In the genomic region with DNA sequence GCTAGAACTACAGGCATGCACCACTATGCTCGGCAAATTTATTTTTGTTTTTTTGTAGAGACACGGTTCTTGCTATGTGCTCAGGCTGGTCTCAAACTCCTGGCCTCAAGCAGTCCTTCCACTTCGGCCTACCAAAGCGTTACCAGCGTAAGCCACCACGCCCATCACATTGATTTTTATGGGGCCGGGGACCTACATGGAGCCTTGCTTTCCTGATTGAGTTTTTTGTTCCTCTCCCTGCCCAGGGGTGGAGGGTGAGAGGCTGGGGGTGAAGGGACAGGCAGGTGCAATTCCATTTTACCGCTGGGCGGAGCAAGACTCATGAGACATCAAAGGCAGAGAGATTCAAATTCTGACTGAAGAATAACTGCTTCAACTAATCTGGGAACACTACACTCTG, we compare ENCODE assay signal across 2 cellular contexts.
TF ChIP-seq lines count a peak whose summit lies in the region.

No MANE protein-coding gene starts in this region.

TF ChIP-seq in A549, 52 proteins besides CTCF, POLR2A, EP300 and RAD21:
- no peak for TF ChIP-seq ESRRA (IDR thresholded peaks at IDR 0.05; ENCODE audit: borderline replicate concordance, low read length)
- no peak for TF ChIP-seq CBX2 (IDR thresholded peaks at IDR 0.05; ENCODE audit: borderline replicate concordance, low read depth)
- TF ChIP-seq KDM1A (IDR thresholded peaks at IDR 0.05; ENCODE audit: low read depth): no peak
- no peak for TF ChIP-seq MAFK (IDR thresholded peaks at IDR 0.05; ENCODE audit: partially characterized antibody)
- no peak for TF ChIP-seq SREBF2 (IDR thresholded peaks at IDR 0.05)
- no peak for TF ChIP-seq RCOR1 (IDR thresholded peaks at IDR 0.05; ENCODE audit: low read depth, low read length)
- TF ChIP-seq, protein P1, sequence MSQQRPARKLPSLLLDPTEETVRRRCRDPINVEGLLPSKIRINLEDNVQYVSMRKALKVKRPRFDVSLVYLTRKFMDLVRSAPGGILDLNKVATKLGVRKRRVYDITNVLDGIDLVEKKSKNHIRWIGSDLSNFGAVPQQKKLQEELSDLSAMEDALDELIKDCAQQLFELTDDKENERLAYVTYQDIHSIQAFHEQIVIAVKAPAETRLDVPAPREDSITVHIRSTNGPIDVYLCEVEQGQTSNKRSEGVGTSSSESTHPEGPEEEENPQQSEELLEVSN (IDR thresholded peaks at IDR 0.05; ENCODE audit: borderline replicate concordance, low read depth): no peak
- TF ChIP-seq, protein P2, sequence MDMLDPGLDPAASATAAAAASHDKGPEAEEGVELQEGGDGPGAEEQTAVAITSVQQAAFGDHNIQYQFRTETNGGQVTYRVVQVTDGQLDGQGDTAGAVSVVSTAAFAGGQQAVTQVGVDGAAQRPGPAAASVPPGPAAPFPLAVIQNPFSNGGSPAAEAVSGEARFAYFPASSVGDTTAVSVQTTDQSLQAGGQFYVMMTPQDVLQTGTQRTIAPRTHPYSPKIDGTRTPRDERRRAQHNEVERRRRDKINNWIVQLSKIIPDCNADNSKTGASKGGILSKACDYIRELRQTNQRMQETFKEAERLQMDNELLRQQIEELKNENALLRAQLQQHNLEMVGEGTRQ (IDR thresholded peaks at IDR 0.05): no peak
- no peak for TF ChIP-seq RARB (CRISPR knock-in tag; IDR thresholded peaks at IDR 0.05)
- TF ChIP-seq, protein P3, sequence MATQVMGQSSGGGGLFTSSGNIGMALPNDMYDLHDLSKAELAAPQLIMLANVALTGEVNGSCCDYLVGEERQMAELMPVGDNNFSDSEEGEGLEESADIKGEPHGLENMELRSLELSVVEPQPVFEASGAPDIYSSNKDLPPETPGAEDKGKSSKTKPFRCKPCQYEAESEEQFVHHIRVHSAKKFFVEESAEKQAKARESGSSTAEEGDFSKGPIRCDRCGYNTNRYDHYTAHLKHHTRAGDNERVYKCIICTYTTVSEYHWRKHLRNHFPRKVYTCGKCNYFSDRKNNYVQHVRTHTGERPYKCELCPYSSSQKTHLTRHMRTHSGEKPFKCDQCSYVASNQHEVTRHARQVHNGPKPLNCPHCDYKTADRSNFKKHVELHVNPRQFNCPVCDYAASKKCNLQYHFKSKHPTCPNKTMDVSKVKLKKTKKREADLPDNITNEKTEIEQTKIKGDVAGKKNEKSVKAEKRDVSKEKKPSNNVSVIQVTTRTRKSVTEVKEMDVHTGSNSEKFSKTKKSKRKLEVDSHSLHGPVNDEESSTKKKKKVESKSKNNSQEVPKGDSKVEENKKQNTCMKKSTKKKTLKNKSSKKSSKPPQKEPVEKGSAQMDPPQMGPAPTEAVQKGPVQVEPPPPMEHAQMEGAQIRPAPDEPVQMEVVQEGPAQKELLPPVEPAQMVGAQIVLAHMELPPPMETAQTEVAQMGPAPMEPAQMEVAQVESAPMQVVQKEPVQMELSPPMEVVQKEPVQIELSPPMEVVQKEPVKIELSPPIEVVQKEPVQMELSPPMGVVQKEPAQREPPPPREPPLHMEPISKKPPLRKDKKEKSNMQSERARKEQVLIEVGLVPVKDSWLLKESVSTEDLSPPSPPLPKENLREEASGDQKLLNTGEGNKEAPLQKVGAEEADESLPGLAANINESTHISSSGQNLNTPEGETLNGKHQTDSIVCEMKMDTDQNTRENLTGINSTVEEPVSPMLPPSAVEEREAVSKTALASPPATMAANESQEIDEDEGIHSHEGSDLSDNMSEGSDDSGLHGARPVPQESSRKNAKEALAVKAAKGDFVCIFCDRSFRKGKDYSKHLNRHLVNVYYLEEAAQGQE (IDR thresholded peaks at IDR 0.05): no peak
- no peak for TF ChIP-seq ZFP36 (IDR thresholded peaks at IDR 0.05; ENCODE audit: borderline replicate concordance, partially characterized antibody)
- TF ChIP-seq MAZ (IDR thresholded peaks at IDR 0.05; ENCODE audit: borderline replicate concordance, low read depth, low read length): no peak
- no peak for TF ChIP-seq EHMT2 (IDR thresholded peaks at IDR 0.05; ENCODE audit: low read depth)
- TF ChIP-seq FOXS1 (CRISPR knock-in tag; IDR thresholded peaks at IDR 0.05): no peak
- TF ChIP-seq JUNB (IDR thresholded peaks at IDR 0.05): no peak
- no peak for TF ChIP-seq NFE2L2 (conservative IDR thresholded peaks at IDR 0.05; ENCODE audit: low read length)

TF ChIP-seq in GM23338, 12 proteins besides CTCF, POLR2A, EP300 and RAD21:
- TF ChIP-seq, protein P4, sequence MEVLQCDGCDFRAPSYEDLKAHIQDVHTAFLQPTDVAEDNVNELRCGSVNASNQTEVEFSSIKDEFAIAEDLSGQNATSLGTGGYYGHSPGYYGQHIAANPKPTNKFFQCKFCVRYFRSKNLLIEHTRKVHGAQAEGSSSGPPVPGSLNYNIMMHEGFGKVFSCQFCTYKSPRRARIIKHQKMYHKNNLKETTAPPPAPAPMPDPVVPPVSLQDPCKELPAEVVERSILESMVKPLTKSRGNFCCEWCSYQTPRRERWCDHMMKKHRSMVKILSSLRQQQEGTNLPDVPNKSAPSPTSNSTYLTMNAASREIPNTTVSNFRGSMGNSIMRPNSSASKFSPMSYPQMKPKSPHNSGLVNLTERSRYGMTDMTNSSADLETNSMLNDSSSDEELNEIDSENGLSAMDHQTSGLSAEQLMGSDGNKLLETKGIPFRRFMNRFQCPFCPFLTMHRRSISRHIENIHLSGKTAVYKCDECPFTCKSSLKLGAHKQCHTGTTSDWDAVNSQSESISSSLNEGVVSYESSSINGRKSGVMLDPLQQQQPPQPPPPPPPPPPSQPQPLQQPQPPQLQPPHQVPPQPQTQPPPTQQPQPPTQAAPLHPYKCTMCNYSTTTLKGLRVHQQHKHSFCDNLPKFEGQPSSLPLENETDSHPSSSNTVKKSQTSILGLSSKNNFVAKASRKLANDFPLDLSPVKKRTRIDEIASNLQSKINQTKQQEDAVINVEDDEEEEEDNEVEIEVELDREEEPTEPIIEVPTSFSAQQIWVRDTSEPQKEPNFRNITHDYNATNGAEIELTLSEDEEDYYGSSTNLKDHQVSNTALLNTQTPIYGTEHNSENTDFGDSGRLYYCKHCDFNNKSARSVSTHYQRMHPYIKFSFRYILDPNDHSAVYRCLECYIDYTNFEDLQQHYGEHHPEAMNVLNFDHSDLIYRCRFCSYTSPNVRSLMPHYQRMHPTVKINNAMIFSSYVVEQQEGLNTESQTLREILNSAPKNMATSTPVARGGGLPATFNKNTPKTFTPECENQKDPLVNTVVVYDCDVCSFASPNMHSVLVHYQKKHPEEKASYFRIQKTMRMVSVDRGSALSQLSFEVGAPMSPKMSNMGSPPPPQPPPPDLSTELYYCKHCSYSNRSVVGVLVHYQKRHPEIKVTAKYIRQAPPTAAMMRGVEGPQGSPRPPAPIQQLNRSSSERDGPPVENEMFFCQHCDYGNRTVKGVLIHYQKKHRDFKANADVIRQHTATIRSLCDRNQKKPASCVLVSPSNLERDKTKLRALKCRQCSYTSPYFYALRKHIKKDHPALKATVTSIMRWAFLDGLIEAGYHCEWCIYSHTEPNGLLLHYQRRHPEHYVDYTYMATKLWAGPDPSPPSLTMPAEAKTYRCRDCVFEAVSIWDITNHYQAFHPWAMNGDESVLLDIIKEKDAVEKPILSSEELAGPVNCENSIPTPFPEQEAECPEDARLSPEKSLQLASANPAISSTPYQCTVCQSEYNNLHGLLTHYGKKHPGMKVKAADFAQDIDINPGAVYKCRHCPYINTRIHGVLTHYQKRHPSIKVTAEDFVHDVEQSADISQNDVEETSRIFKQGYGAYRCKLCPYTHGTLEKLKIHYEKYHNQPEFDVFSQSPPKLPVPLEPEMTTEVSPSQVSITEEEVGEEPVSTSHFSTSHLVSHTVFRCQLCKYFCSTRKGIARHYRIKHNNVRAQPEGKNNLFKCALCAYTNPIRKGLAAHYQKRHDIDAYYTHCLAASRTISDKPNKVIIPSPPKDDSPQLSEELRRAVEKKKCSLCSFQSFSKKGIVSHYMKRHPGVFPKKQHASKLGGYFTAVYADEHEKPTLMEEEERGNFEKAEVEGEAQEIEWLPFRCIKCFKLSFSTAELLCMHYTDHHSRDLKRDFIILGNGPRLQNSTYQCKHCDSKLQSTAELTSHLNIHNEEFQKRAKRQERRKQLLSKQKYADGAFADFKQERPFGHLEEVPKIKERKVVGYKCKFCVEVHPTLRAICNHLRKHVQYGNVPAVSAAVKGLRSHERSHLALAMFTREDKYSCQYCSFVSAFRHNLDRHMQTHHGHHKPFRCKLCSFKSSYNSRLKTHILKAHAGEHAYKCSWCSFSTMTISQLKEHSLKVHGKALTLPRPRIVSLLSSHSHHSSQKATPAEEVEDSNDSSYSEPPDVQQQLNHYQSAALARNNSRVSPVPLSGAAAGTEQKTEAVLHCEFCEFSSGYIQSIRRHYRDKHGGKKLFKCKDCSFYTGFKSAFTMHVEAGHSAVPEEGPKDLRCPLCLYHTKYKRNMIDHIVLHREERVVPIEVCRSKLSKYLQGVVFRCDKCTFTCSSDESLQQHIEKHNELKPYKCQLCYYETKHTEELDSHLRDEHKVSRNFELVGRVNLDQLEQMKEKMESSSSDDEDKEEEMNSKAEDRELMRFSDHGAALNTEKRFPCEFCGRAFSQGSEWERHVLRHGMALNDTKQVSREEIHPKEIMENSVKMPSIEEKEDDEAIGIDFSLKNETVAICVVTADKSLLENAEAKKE (CRISPR knock-in tag; IDR thresholded peaks at IDR 0.05): no peak
- TF ChIP-seq ETS1 (IDR thresholded peaks at IDR 0.05): no peak
- no peak for TF ChIP-seq POLR2AphosphoS5 (IDR thresholded peaks at IDR 0.05; ENCODE audit: low read depth)
- TF ChIP-seq, protein P3 (IDR thresholded peaks at IDR 0.05; ENCODE audit: unreplicated experiment): no peak
- no peak for TF ChIP-seq EZH2 (IDR thresholded peaks at IDR 0.05; ENCODE audit: low read depth, unreplicated experiment)
- TF ChIP-seq NANOG (IDR thresholded peaks at IDR 0.05; ENCODE audit: borderline replicate concordance): no peak
- no peak for TF ChIP-seq STAT1 (IDR thresholded peaks at IDR 0.05; ENCODE audit: unreplicated experiment)
- TF ChIP-seq ZNF331 (CRISPR knock-in tag; IDR thresholded peaks at IDR 0.05; ENCODE audit: low read depth): no peak
